39 cellular contexts compared by ENCODE assay signal in the genomic region with DNA sequence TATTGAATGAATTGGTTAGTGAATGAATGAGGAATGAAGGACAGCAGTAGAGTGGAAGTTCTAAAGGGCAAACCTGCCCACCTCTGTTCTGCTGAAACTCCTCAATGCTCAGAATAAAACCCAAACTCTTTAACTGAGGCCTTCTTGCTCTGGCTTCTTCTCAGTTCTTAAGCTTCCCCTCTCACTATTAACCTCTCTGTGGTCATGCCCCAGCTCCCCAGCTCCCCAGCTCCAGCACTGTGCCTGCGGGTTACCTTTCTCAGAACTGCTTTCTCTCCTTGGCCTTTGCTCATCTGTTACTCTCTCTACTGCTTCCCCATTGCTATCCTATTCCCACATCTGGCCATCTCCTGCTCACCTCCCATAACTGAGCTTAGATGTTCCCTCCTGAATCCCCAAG.
"Had no signal": no experiment of that assay in that cellular context is flagged by ENCODE, and none has a peak within 500 bp of the region (broad histone marks: within the 10 kb centered on the region; RNA-seq: fewer than 3 reads in every experiment).

No MANE protein-coding gene starts in this region.

- H3K9me3 Mint-ChIP-seq: activated naive CD4-positive, alpha-beta T cell treated with anti-CD3 and anti-CD28 coated beads for 36 hours; activated naive CD4-positive, alpha-beta T cell treated with anti-CD3 and anti-CD28 coated beads, Interleukin-2, amount 10 ng/mL, durations not matched to agents 7 days and 5 days; activated naive CD4-positive, alpha-beta T cell treated with anti-CD3 and anti-CD28 coated beads, Interleukin-2, amount 50 U/mL, for 24 hours; activated naive CD4-positive, alpha-beta T cell treated with anti-CD3 and anti-CD28 coated beads, Interleukin-2, amount 50 U/mL, for 72 hours; activated naive CD8-positive, alpha-beta T cell treated with anti-CD3 and anti-CD28 coated beads for 36 hours; activated naive CD8-positive, alpha-beta T cell treated with anti-CD3 and anti-CD28 coated beads, Interleukin-2, amount 10 ng/mL, durations not matched to agents 7 days and 5 days; activated naive CD8-positive, alpha-beta T cell treated with anti-CD3 and anti-CD28 coated beads, Interleukin-2, amount 50 U/mL, for 24 hours; activated T-cell treated with anti-CD3 and anti-CD28 coated beads, Interleukin-2, amount 50 U/mL, for 24 hours; activated T-cell treated with anti-CD3 and anti-CD28 coated beads, Interleukin-2, amount 50 U/mL, for 4 hours; activated T-cell treated with anti-CD3 and anti-CD28 coated beads, Interleukin-2, amount 50 U/mL, for 72 hours; activated T-helper 1 cell treated with anti-CD3 and anti-CD28 coated beads, Interleukin-12 subunit alpha, Interleukin-12 subunit beta, Interleukin-2, Interleukin-4 antibody, amounts not matched to agents 30 ng/mL and 10 ng/mL and 1 ng/mL, durations not matched to agents 14 hours and 24 hours and 36 hours; activated T-helper 17 cell treated with anti-CD3 and anti-CD28 coated beads, Interleukin-2, amount 50 U/mL, for 72 hours; activated T-helper 2 cell treated with anti-CD3 and anti-CD28 coated beads, Interferon-gamma antibody, Interleukin-2, Interleukin-4, amounts not matched to agents 10 μg/mL and 5 μg/mL and 100 μg/mL, durations not matched to agents 14 hours and 24 hours and 36 hours; central memory CD8-positive, alpha-beta T cell had no signal

- H3K27me3 Mint-ChIP-seq: activated naive CD4-positive, alpha-beta T cell treated with anti-CD3 and anti-CD28 coated beads, Interleukin-2, amount 10 ng/mL, durations not matched to agents 7 days and 5 days; activated naive CD8-positive, alpha-beta T cell treated with anti-CD3 and anti-CD28 coated beads, Interleukin-2, amount 10 ng/mL, durations not matched to agents 7 days and 5 days; central memory CD8-positive, alpha-beta T cell had no signal

- H3K36me3 ChIP-seq: adrenal gland, ascending aorta, brain microvascular endothelial cell, breast epithelium, cardiac muscle cell had no signal

- H3K36me3 Mint-ChIP-seq: activated naive CD4-positive, alpha-beta T cell treated with anti-CD3 and anti-CD28 coated beads, Interleukin-2, amount 10 ng/mL, durations not matched to agents 7 days and 5 days; activated naive CD4-positive, alpha-beta T cell treated with anti-CD3 and anti-CD28 coated beads, Interleukin-2, amount 50 U/mL, for 24 hours; activated naive CD4-positive, alpha-beta T cell treated with anti-CD3 and anti-CD28 coated beads, Interleukin-2, amount 50 U/mL, for 72 hours; activated naive CD8-positive, alpha-beta T cell; activated naive CD8-positive, alpha-beta T cell treated with anti-CD3 and anti-CD28 coated beads for 36 hours; activated naive CD8-positive, alpha-beta T cell treated with anti-CD3 and anti-CD28 coated beads, Interleukin-2, amount 10 ng/mL, durations not matched to agents 7 days and 5 days; brain had no signal

- ATAC-seq: activated naive CD4-positive, alpha-beta T cell treated with anti-CD3 and anti-CD28 coated beads, Interleukin-2, amount 50 U/mL, for 72 hours; activated naive CD8-positive, alpha-beta T cell treated with anti-CD3 and anti-CD28 coated beads, Interleukin-2, amount 50 U/mL, for 24 hours; activated T-cell treated with anti-CD3 and anti-CD28 coated beads, Interleukin-2, amount 50 U/mL, for 4 hours; activated T-cell treated with anti-CD3 and anti-CD28 coated beads, Interleukin-2, amount 50 U/mL, for 72 hours; activated T-helper 17 cell treated with anti-CD3 and anti-CD28 coated beads, Interleukin-2, amount 50 U/mL, for 72 hours; body of pancreas had no signal

- DNase-seq: activated effector memory CD4-positive, alpha-beta T cell treated with anti-CD3 and anti-CD28 coated beads, Interleukin-2, amount 50 U/mL, for 16 hours; activated effector memory CD4-positive, alpha-beta T cell treated with Interleukin-2 at 50 U/mL for 16 hours; activated gamma-delta T cell; activated gamma-delta T cell treated with Interleukin-2 at 50 U/mL for 16 hours; activated naive CD4-positive, alpha-beta T cell; activated naive CD4-positive, alpha-beta T cell treated with anti-CD3 and anti-CD28 coated beads for 36 hours; activated naive CD4-positive, alpha-beta T cell treated with anti-CD3 and anti-CD28 coated beads, Interleukin-2, amount 10 ng/mL, durations not matched to agents 7 days and 5 days; activated naive CD4-positive, alpha-beta T cell treated with anti-CD3 and anti-CD28 coated beads, Interleukin-2, amount 50 U/mL, for 16 hours; activated naive CD4-positive, alpha-beta T cell treated with Interleukin-2 at 50 U/mL for 16 hours; activated naive CD8-positive, alpha-beta T cell treated with anti-CD3 and anti-CD28 coated beads for 36 hours; activated naive CD8-positive, alpha-beta T cell treated with anti-CD3 and anti-CD28 coated beads, Interleukin-2, amount 10 ng/mL, durations not matched to agents 7 days and 5 days; activated naive CD8-positive, alpha-beta T cell treated with anti-CD3 and anti-CD28 coated beads, Interleukin-2, amount 50 U/mL, for 24 hours; activated T-cell treated with anti-CD3 and anti-CD28 coated beads for 4 hours; activated T-cell treated with anti-CD3 and anti-CD28 coated beads, Interleukin-2, amount 50 U/mL, for 1 hour; activated T-cell treated with anti-CD3 and anti-CD28 coated beads, Interleukin-2, amount 50 U/mL, for 24 hours; activated T-cell treated with anti-CD3 and anti-CD28 coated beads, Interleukin-2, amount 50 U/mL, for 4 hours; activated T-cell treated with anti-CD3 and anti-CD28 coated beads, Interleukin-2, amount 50 U/mL, for 48 hours; activated T-cell treated with anti-CD3 and anti-CD28 coated beads, Interleukin-2, amount 50 U/mL, for 72 hours; adrenal gland; amniotic stem cell; amygdala; anterior cingulate cortex; aorta; body of pancreas; brain microvascular endothelial cell; caudate nucleus; central memory CD4-positive, alpha-beta T cell; cerebellar nuclear complex had no signal

- H3K4me1 Mint-ChIP-seq: activated naive CD4-positive, alpha-beta T cell treated with anti-CD3 and anti-CD28 coated beads, Interleukin-2, amount 10 ng/mL, durations not matched to agents 7 days and 5 days; activated naive CD4-positive, alpha-beta T cell treated with anti-CD3 and anti-CD28 coated beads, Interleukin-2, amount 50 U/mL, for 24 hours; activated naive CD8-positive, alpha-beta T cell treated with anti-CD3 and anti-CD28 coated beads for 36 hours; activated naive CD8-positive, alpha-beta T cell treated with anti-CD3 and anti-CD28 coated beads, Interleukin-2, amount 10 ng/mL, durations not matched to agents 7 days and 5 days; activated naive CD8-positive, alpha-beta T cell treated with anti-CD3 and anti-CD28 coated beads, Interleukin-2, amount 50 U/mL, for 24 hours; activated T-helper 17 cell treated with anti-CD3 and anti-CD28 coated beads, Interleukin-2, amount 50 U/mL, for 72 hours; central memory CD8-positive, alpha-beta T cell had no signal

- H3K9me3 ChIP-seq: adrenal gland, ascending aorta, body of pancreas, breast epithelium had no signal

- H3K4me3 ChIP-seq: adrenal gland, ascending aorta, body of pancreas, breast epithelium, cardiac muscle cell had no signal

- H3K4me1 ChIP-seq: adrenal gland, ascending aorta, body of pancreas, breast epithelium had no signal

- H3K4me3 Mint-ChIP-seq: activated naive CD4-positive, alpha-beta T cell treated with anti-CD3 and anti-CD28 coated beads for 36 hours; activated naive CD4-positive, alpha-beta T cell treated with anti-CD3 and anti-CD28 coated beads, Interleukin-2, amount 10 ng/mL, durations not matched to agents 7 days and 5 days; activated naive CD4-positive, alpha-beta T cell treated with anti-CD3 and anti-CD28 coated beads, Interleukin-2, amount 50 U/mL, for 24 hours; activated naive CD8-positive, alpha-beta T cell; activated naive CD8-positive, alpha-beta T cell treated with anti-CD3 and anti-CD28 coated beads for 36 hours; activated naive CD8-positive, alpha-beta T cell treated with anti-CD3 and anti-CD28 coated beads, Interleukin-2, amount 10 ng/mL, durations not matched to agents 7 days and 5 days; activated naive CD8-positive, alpha-beta T cell treated with anti-CD3 and anti-CD28 coated beads, Interleukin-2, amount 50 U/mL, for 24 hours; activated T-cell treated with anti-CD3 and anti-CD28 coated beads, Interleukin-2, amount 50 U/mL, for 24 hours; activated T-cell treated with anti-CD3 and anti-CD28 coated beads, Interleukin-2, amount 50 U/mL, for 4 hours; activated T-cell treated with anti-CD3 and anti-CD28 coated beads, Interleukin-2, amount 50 U/mL, for 72 hours; activated T-helper 1 cell treated with anti-CD3 and anti-CD28 coated beads, Interleukin-12 subunit alpha, Interleukin-12 subunit beta, Interleukin-2, Interleukin-4 antibody, amounts not matched to agents 30 ng/mL and 10 ng/mL and 1 ng/mL, durations not matched to agents 14 hours and 24 hours and 36 hours; activated T-helper 17 cell treated with anti-CD3 and anti-CD28 coated beads, Interleukin-2, amount 50 U/mL, for 72 hours; brain; central memory CD8-positive, alpha-beta T cell had no signal

- H3K27ac ChIP-seq: adrenal gland, ascending aorta, body of pancreas, brain microvascular endothelial cell, breast epithelium, cardiac muscle cell had no signal

- H3K27ac Mint-ChIP-seq: activated naive CD4-positive, alpha-beta T cell treated with anti-CD3 and anti-CD28 coated beads for 36 hours; activated naive CD4-positive, alpha-beta T cell treated with anti-CD3 and anti-CD28 coated beads, Interleukin-2, amount 10 ng/mL, durations not matched to agents 7 days and 5 days; activated naive CD4-positive, alpha-beta T cell treated with anti-CD3 and anti-CD28 coated beads, Interleukin-2, amount 50 U/mL, for 24 hours; activated naive CD4-positive, alpha-beta T cell treated with anti-CD3 and anti-CD28 coated beads, Interleukin-2, amount 50 U/mL, for 72 hours; activated naive CD8-positive, alpha-beta T cell; activated naive CD8-positive, alpha-beta T cell treated with anti-CD3 and anti-CD28 coated beads for 36 hours; activated naive CD8-positive, alpha-beta T cell treated with anti-CD3 and anti-CD28 coated beads, Interleukin-2, amount 10 ng/mL, durations not matched to agents 7 days and 5 days; activated naive CD8-positive, alpha-beta T cell treated with anti-CD3 and anti-CD28 coated beads, Interleukin-2, amount 50 U/mL, for 24 hours; activated T-cell treated with anti-CD3 and anti-CD28 coated beads, Interleukin-2, amount 50 U/mL, for 24 hours; activated T-cell treated with anti-CD3 and anti-CD28 coated beads, Interleukin-2, amount 50 U/mL, for 72 hours; activated T-helper 1 cell treated with anti-CD3 and anti-CD28 coated beads, Interleukin-12 subunit alpha, Interleukin-12 subunit beta, Interleukin-2, Interleukin-4 antibody, amounts not matched to agents 30 ng/mL and 10 ng/mL and 1 ng/mL, durations not matched to agents 14 hours and 24 hours and 36 hours; activated T-helper 17 cell treated with anti-CD3 and anti-CD28 coated beads, Interleukin-2, amount 50 U/mL, for 72 hours; activated T-helper 2 cell treated with anti-CD3 and anti-CD28 coated beads, Interferon-gamma antibody, Interleukin-2, Interleukin-4, amounts not matched to agents 10 μg/mL and 5 μg/mL and 100 μg/mL, durations not matched to agents 14 hours and 24 hours and 36 hours; brain had no signal

- H3K27me3 ChIP-seq: adrenal gland, ascending aorta, body of pancreas, brain microvascular endothelial cell had no signal
